Comparison of ENCODE assay signal across 2 cellular contexts in genomic region chr14:70188608-70189540, GRCh38.
TF ChIP-seq lines count a peak whose summit lies in the region.

Gene SLC8A3, minus strand, starts transcription at chr14:70188951. Its CDS starts 20,529 bp downstream, at chr14:70168422.

TF ChIP-seq in IMR-90, 13 proteins besides CTCF, POLR2A, EP300 and RAD21:
- TF ChIP-seq RFX5 (IDR thresholded peaks at IDR 0.05; ENCODE audit: low read depth, low read length): no peak
- TF ChIP-seq MAFK (IDR thresholded peaks at IDR 0.05; ENCODE audit: low read depth, low read length): no peak
- TF ChIP-seq MXI1 (IDR thresholded peaks at IDR 0.05; ENCODE audit: borderline replicate concordance, low read depth, low read length): no peak
- TF ChIP-seq ELK1 (IDR thresholded peaks at IDR 0.05; ENCODE audit: borderline replicate concordance, low read depth, low read length): no peak
- no peak for TF ChIP-seq CHD1 (IDR thresholded peaks at IDR 0.05; ENCODE audit: low read depth, low read length)
- TF ChIP-seq FOS (IDR thresholded peaks at IDR 0.05; ENCODE audit: low read depth, low read length): no peak
- no peak for TF ChIP-seq BHLHE40 (IDR thresholded peaks at IDR 0.05; ENCODE audit: low read depth, low read length)
- TF ChIP-seq RCOR1 (IDR thresholded peaks at IDR 0.05; ENCODE audit: insufficient replicate concordance, low read length): no peak
- TF ChIP-seq USF2 (IDR thresholded peaks at IDR 0.05; ENCODE audit: low read depth, low read length): no peak
- no peak for TF ChIP-seq NFE2L2 (IDR thresholded peaks at IDR 0.05; ENCODE audit: low read depth, low read length)
- no peak for TF ChIP-seq CEBPB (IDR thresholded peaks at IDR 0.05; ENCODE audit: low read depth, low read length)
- TF ChIP-seq MAZ (IDR thresholded peaks at IDR 0.05; ENCODE audit: borderline replicate concordance, low read depth, low read length): no peak
- no peak for TF ChIP-seq SMC3 (IDR thresholded peaks at IDR 0.05; ENCODE audit: low read depth, low read length)

TF ChIP-seq in H1, 55 proteins besides CTCF, POLR2A, EP300 and RAD21:
- peak; percentile 77 for TF ChIP-seq SUZ12 (IDR thresholded peaks at IDR 0.05; ENCODE audit: low read length)
- TF ChIP-seq MAX (IDR thresholded peaks at IDR 0.05): peak; percentile 46; the same call in 1 of the 2 replicates
- TF ChIP-seq ASH2L (IDR thresholded peaks at IDR 0.05; ENCODE audit: low read length): peak; percentile 51
- TF ChIP-seq RNF2 (IDR thresholded peaks at IDR 0.05; ENCODE audit: borderline replicate concordance, low read depth, low read length, missing control alignments, poor library complexity, severe bottlenecking): peak; percentile 34
- TF ChIP-seq SIN3A (conservative IDR thresholded peaks at IDR 0.05 in 1 of 2, IDR thresholded peaks at IDR 0.05 in 1 of 2; ENCODE audit: low read depth in 1 of 2, low read length in 2 of 2): peak; percentile 21 to 61; a peak in 1 of 4 replicates
- TF ChIP-seq CTBP2 (IDR thresholded peaks at IDR 0.05; ENCODE audit: borderline replicate concordance, insufficient read depth, insufficient read length, low read length): no peak
- TF ChIP-seq TEAD4 (IDR thresholded peaks at IDR 0.05; ENCODE audit: low read depth, low read length): no peak
- peak; percentile 64 for TF ChIP-seq EZH2 (IDR thresholded peaks at IDR 0.05; ENCODE audit: low read depth, low read length, severe bottlenecking)
- TF ChIP-seq ATF3 (IDR thresholded peaks at IDR 0.05; ENCODE audit: insufficient read depth, low read depth, low read length): no peak
- no peak for TF ChIP-seq TCF12 (IDR thresholded peaks at IDR 0.05; ENCODE audit: low read depth, low read length)
- no peak for TF ChIP-seq SRF (IDR thresholded peaks at IDR 0.05; ENCODE audit: low read depth, low read length)
- TF ChIP-seq KDM1A (IDR thresholded peaks at IDR 0.05; ENCODE audit: borderline replicate concordance, low read length): no peak
- no peak for TF ChIP-seq CEBPB (IDR thresholded peaks at IDR 0.05; ENCODE audit: low read depth, low read length)
